In genomic region chr3:195265363-195265976, GRCh38 we compare ENCODE assay signal across 16 cellular contexts.
"Had no signal": no experiment of that assay in that cellular context is flagged by ENCODE, and none has a peak within 500 bp of the region (broad histone marks: within the 10 kb centered on the region; RNA-seq: fewer than 3 reads in every experiment).

No MANE protein-coding gene starts in this region.

- H3K9me3 Mint-ChIP-seq: naive thymus-derived CD4-positive, alpha-beta T cell; nephron progenitor cell had no signal

- ATAC-seq: esophagus mucosa; heart left ventricle; naive thymus-derived CD4-positive, alpha-beta T cell; sciatic nerve had no signal

- H3K27me3 Mint-ChIP-seq: naive thymus-derived CD4-positive, alpha-beta T cell had no signal

- DNase-seq: effector CD4-positive, alpha-beta T cell; heart left ventricle; hippocampal formation; mesendoderm; naive thymus-derived CD4-positive, alpha-beta T cell; nephron progenitor cell; stimulated activated CD4-positive, alpha-beta T cell treated with anti-CD3 and anti-CD28 coated beads, Interleukin-2, amount 100 ng/mL, for 24 hours; stimulated activated CD4-positive, alpha-beta T cell treated with anti-CD3 and anti-CD28 coated beads, Interleukin-4, amount 100 ng/mL, for 4 hours; stimulated activated naive CD4-positive, alpha-beta T cell; stomach; substantia nigra; transverse colon had no signal

- H3K4me3 Mint-ChIP-seq: naive thymus-derived CD4-positive, alpha-beta T cell; nephron progenitor cell had no signal

- H3K27me3 ChIP-seq: heart left ventricle, stomach, transverse colon had no signal

- H3K27ac Mint-ChIP-seq: naive thymus-derived CD4-positive, alpha-beta T cell; nephron progenitor cell had no signal

- H3K27ac ChIP-seq: coronary artery, heart left ventricle, stomach, thoracic aorta, transverse colon had no signal

- H3K36me3 ChIP-seq: thoracic aorta, transverse colon had no signal

- H3K4me3 ChIP-seq: coronary artery, heart left ventricle, stomach, thoracic aorta, transverse colon had no signal

- H3K9me3 ChIP-seq: heart left ventricle, stomach, thoracic aorta, transverse colon had no signal
